Comparison of ENCODE assay signal across 20 cellular contexts in the genomic region with DNA sequence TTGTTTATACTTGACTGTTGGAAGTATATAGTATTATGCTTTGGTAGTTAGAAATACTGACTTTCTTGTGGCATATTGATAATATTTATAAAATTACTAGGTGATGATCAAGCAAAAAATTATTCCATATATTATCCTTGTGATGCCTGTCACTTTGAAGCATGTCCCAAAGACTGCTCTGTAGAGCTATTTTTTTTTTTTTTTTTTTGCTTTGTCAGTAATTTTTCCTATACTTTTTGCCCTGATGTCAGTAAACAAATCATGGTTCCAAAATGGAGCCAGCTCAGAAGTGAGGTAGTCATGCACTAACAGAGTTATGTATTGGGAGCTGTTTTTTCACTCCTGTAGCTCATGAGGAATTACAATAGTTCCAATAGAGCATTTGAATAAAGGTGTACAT. TPM values are rescaled to one million over a fixed set of nuclear protein-coding genes. Genes with fewer than 3 reads are reported as not detected.
DNase-seq lines count a peak whose midpoint lies in the region; ATAC-seq, FAIRE-seq and TF ChIP-seq lines count a peak whose summit lies in the region.
"Had no signal": no experiment of that assay in that cellular context is flagged by ENCODE, and none has a peak within 500 bp of the region (broad histone marks: within the 10 kb centered on the region; RNA-seq: fewer than 3 reads in every experiment).

No MANE protein-coding gene starts in this region.

- TF ChIP-seq EP300 in K562 (IDR thresholded peaks at IDR 0.05; ENCODE audit: low read length) (no peak), HepG2 (IDR thresholded peaks at IDR 0.05; ENCODE audit: low read depth in 2 of 2, low read length in 2 of 2) (no peak), HepG2 (CRISPR knock-in tag; IDR thresholded peaks at IDR 0.05; ENCODE audit: borderline replicate concordance) (no peak)

- H2AFZ ChIP-seq in K562 (ENCODE audit: low read depth, low read length) (no peak overlapping the region), HepG2 (ENCODE audit: low read length) (no peak overlapping the region)
- H2AFZ ChIP-seq: GM23248 had no signal

- H3K4me3 ChIP-seq in Caco-2 (ENCODE audit: low read depth, low read length) = no peak overlapping the region
- no peak overlapping the region for H3K4me3 ChIP-seq in K562
- H3K4me3 ChIP-seq in HepG2 (replicated peaks in 1 of 3; ENCODE audit: insufficient read depth in 1 of 3, low read depth in 2 of 3, low read length in 3 of 3) = peak overlapping the region; percentile 18 to 56 (median 36); a peak in 2 of 6 replicates
- H3K4me3 ChIP-seq: GM23248, HAP-1 had no signal

- H3K36me3 Mint-ChIP-seq in Caco-2 (ENCODE audit: insufficient read depth, unreplicated experiment) = peaks cover 45% of the 10 kb centered on the region
- H3K36me3 Mint-ChIP-seq in nephron progenitor cell (ENCODE audit: low read depth) = peaks cover 51% of the 10 kb centered on the region
- H3K36me3 Mint-ChIP-seq: CD4-positive, CD25-positive, alpha-beta regulatory T cell; CD8-positive, alpha-beta memory T cell had no signal

- H3K4me1 Mint-ChIP-seq in Caco-2 (ENCODE audit: low read depth, unreplicated experiment) = peaks cover 51% of the 10 kb centered on the region
- peaks cover 40% of the 10 kb centered on the region for H3K4me1 Mint-ChIP-seq in nephron progenitor cell
- H3K4me1 Mint-ChIP-seq: CD4-positive, CD25-positive, alpha-beta regulatory T cell; CD8-positive, alpha-beta memory T cell had no signal

- H3K9me3 Mint-ChIP-seq in Caco-2 (ENCODE audit: unreplicated experiment) = no peaks in the 10 kb centered on the region
- peaks cover 3% of the 10 kb centered on the region for H3K9me3 Mint-ChIP-seq in nephron progenitor cell
- H3K9me3 Mint-ChIP-seq: CD8-positive, alpha-beta memory T cell had no signal

- peaks cover 44% of the 10 kb centered on the region for H3K79me2 ChIP-seq in K562 (ENCODE audit: control insufficient read depth, insufficient read depth, low read length)
- peaks cover 94% of the 10 kb centered on the region for H3K79me2 ChIP-seq in HepG2 (ENCODE audit: insufficient read depth, low read length)

- DNase-seq in Caco-2 (no peak), K562 (ENCODE audit: extremely low read depth in 1 of 4, low spot score in 3 of 4) (no peak), HepG2 (ENCODE audit: low spot score) (no peak), nephron progenitor cell (no peak), UCSD-AML1 (lab: John Stamatoyannopoulos, UW; ENCODE audit: unreplicated experiment) (no peak), iPS-NIHi7 (ENCODE audit: extremely low spot score) (no peak), NCI-H2171 treated with DMSO at 0.1 percent for 48 hours (lab: John Stamatoyannopoulos, UW) (no peak)
- DNase-seq: ACHN; BE2C; C1 segment of cervical spinal cord; CD4-positive, CD25-positive, alpha-beta regulatory T cell; CD8-positive, alpha-beta memory T cell; COR-L47; GM23248 had no signal

- H3K9me1 ChIP-seq in K562 (ENCODE audit: control insufficient read depth, insufficient read depth, low read length) = no peaks in the 10 kb centered on the region

- H3K4me1 ChIP-seq in Caco-2 (peaks cover 80% of the 10 kb centered on the region), K562 (replicated peaks in 1 of 2; ENCODE audit: control insufficient read depth in 2 of 2, insufficient read depth in 2 of 2, low read length in 2 of 2) (peaks cover 3 to 9% of the 10 kb centered on the region in 2 experiments; a peak in 3 of 5 replicates), HepG2 (ENCODE audit: insufficient read depth, low read length) (peaks cover 98% of the 10 kb centered on the region)
- H3K4me1 ChIP-seq: BE2C had no signal

- H4K20me1 ChIP-seq in K562 (replicated peaks; ENCODE audit: control insufficient read depth, insufficient read depth, low read length) (no peaks in the 10 kb centered on the region), HepG2 (ENCODE audit: insufficient read depth, low read length) (peaks cover 45% of the 10 kb centered on the region)

- TF ChIP-seq RAD21 in K562 (CRISPR knock-in tag; conservative IDR thresholded peaks at IDR 0.05 in 1 of 2, IDR thresholded peaks at IDR 0.05 in 1 of 2) (no peak), HepG2 (CRISPR knock-in tag; IDR thresholded peaks at IDR 0.05) (no peak)

- ATAC-seq in K562 (no peak), HepG2 (peak; percentile 46)

- no peaks in the 10 kb centered on the region for H3K36me3 ChIP-seq in Caco-2 (ENCODE audit: control insufficient read depth, insufficient read depth, low read length)
- no peaks in the 10 kb centered on the region for H3K36me3 ChIP-seq in K562 (ENCODE audit: control insufficient read depth, insufficient read depth, low read length)
- 0 out of 5 replicates have a peak, but pooled peaks cover 0 to 4% of the 10 kb centered on the region in 2 experiments for H3K36me3 ChIP-seq in HepG2 (replicated peaks in 1 of 2; ENCODE audit: control insufficient read depth in 1 of 2, insufficient read depth in 2 of 2, low read length in 2 of 2)
- H3K36me3 ChIP-seq: BE2C, HAP-1 had no signal

- TF ChIP-seq POLR2A in K562 (conservative IDR thresholded peaks at IDR 0.05) (no peak), HepG2 (IDR thresholded peaks at IDR 0.05; ENCODE audit: insufficient read depth in 1 of 2, low read depth in 2 of 2, low read length in 2 of 2) (no peak)

- H3K27me3 Mint-ChIP-seq in Caco-2 (ENCODE audit: insufficient read depth, unreplicated experiment) (no peaks in the 10 kb centered on the region), nephron progenitor cell (ENCODE audit: low read depth, poor library complexity) (peaks cover 4% of the 10 kb centered on the region)

- no peak overlapping the region for H3K4me2 ChIP-seq in K562 (ENCODE audit: insufficient read depth, low read length)
- peak overlapping the region; percentile 82 for H3K4me2 ChIP-seq in HepG2 (ENCODE audit: low read depth, low read length)

- H3K27ac ChIP-seq in K562 (ENCODE audit: extremely low read depth, low read depth, low read length) (no peak overlapping the region), HepG2 (ENCODE audit: extremely low read length, insufficient read depth, low read length) (peak overlapping the region; percentile 88)
- H3K27ac ChIP-seq: GM23248 had no signal

- no TSS peak for BruUV-seq in Caco-2 (replicated peaks; lab: Mats Ljungman, UMichigan)
- no TSS peak for BruUV-seq in K562 (replicated peaks; lab: Mats Ljungman, UMichigan)
- BruUV-seq in HepG2 (replicated peaks; lab: Mats Ljungman, UMichigan) = no TSS peak

- in situ Hi-C loops in K562 (cut with MboI) = no loop called here
- in situ Hi-C loops in HepG2 (cut with HindIII; ENCODE audit: extremely low pct_ligation_motif_present, low pct_unique_long_range_greater_than_20kb) = no loop called here

- no peak for TF ChIP-seq CTCF in Caco-2 (IDR thresholded peaks at IDR 0.05; ENCODE audit: insufficient read depth in 1 of 2, low read depth in 1 of 2, low read length in 1 of 2, severe bottlenecking in 1 of 2, unreplicated experiment in 1 of 2)
- no peak for TF ChIP-seq CTCF in K562 (IDR thresholded peaks at IDR 0.05 in 2 of 3, conservative IDR thresholded peaks at IDR 0.05 in 1 of 3; ENCODE audit: insufficient read depth in 2 of 3, low read depth in 1 of 3, low read length in 3 of 3)
- no peak for TF ChIP-seq CTCF in HepG2 (CRISPR knock-in tag; IDR thresholded peaks at IDR 0.05)
- no peak for TF ChIP-seq CTCF in nephron progenitor cell (IDR thresholded peaks at IDR 0.05)

- H3K27me3 ChIP-seq in Caco-2 (replicated peaks; ENCODE audit: control insufficient read depth, insufficient read depth, low read length) (no peaks in the 10 kb centered on the region), K562 (ENCODE audit: control insufficient read depth in 2 of 2, insufficient read depth in 2 of 2, low read length in 2 of 2) (no peaks in the 10 kb centered on the region), HepG2 (ENCODE audit: control insufficient read depth in 1 of 2, insufficient read depth in 2 of 2, low read length in 2 of 2) (no peaks in the 10 kb centered on the region)
- H3K27me3 ChIP-seq: BE2C had no signal

- FAIRE-seq in K562 (lab: Jason Lieb, UNC) (no peak), HepG2 (lab: Jason Lieb, UNC) (no peak)
- FAIRE-seq: D721Med, G401.6, GM12891, GM19239, HTR-8/SVneo had no signal

- H3K9me3 ChIP-seq in Caco-2 (no peaks in the 10 kb centered on the region), K562 (replicated peaks; ENCODE audit: control insufficient read depth, insufficient read depth, low read depth, low read length) (no peaks in the 10 kb centered on the region), HepG2 (ENCODE audit: low read length) (no peaks in the 10 kb centered on the region)
- H3K9me3 ChIP-seq: BE2C, HAP-1 had no signal

- H3K9ac ChIP-seq in K562 (ENCODE audit: insufficient read depth in 1 of 2, low read depth in 2 of 2, low read length in 2 of 2) = no peak overlapping the region
- peak overlapping the region; percentile 64; the same call in 1 of the 2 replicates for H3K9ac ChIP-seq in HepG2 (ENCODE audit: insufficient read depth, low read depth, low read length)
- H3K9ac ChIP-seq: GM23248 had no signal

- POLR2A ChIA-PET in Caco-2 (lab: Charles Lee) (interaction anchor here (0.7 kb wide), 1 partner anchor 12 kb away, joined by 4 read pairs; a partner anchor contains a TSS), K562 (lab: Yijun Ruan, JAX) (interaction anchor here (0.8 to 1.9 kb wide), 2 partner anchors 10 to 12 kb away, joined by 3 to 6 read pairs; no protein-coding TSS in a partner anchor), HepG2 (lab: Yijun Ruan, JAX) (interaction anchor here (0.7 to 3.4 kb wide), 7 partner anchors 9 to 334 kb away, joined by 3 to 23 read pairs (median 5); a partner anchor contains a TSS)

- H3K4me3 Mint-ChIP-seq in Caco-2 (ENCODE audit: unreplicated experiment) = peak overlapping the region; percentile 68
- H3K4me3 Mint-ChIP-seq in nephron progenitor cell = no peak overlapping the region
- H3K4me3 Mint-ChIP-seq: CD4-positive, CD25-positive, alpha-beta regulatory T cell; CD8-positive, alpha-beta memory T cell had no signal

- CTCF ChIA-PET in Caco-2 (lab: Charles Lee) = interaction anchor here (1.0 to 1.1 kb wide), 3 partner anchors 13 to 37 kb away, joined by 3 to 5 read pairs (median 4); no protein-coding TSS in a partner anchor
- CTCF ChIA-PET in K562 (lab: Yijun Ruan, JAX; ENCODE audit: low intra/inter-chr PET ratio) = no interaction called here
- CTCF ChIA-PET in HepG2 (lab: Yijun Ruan, JAX; ENCODE audit: low intra/inter-chr PET ratio, low total read pairs) = no interaction called here

- intact Hi-C loops in Caco-2 (cut with micrococcal nuclease; ENCODE audit: unreplicated experiment) (loop anchor here (2.0 kb wide), 1 partner anchor 45 kb away; no protein-coding TSS in a partner anchor), K562 (cut with micrococcal nuclease) (no loop called here), HepG2 (cut with micrococcal nuclease; ENCODE audit: unreplicated experiment) (loop anchor here (5.0 kb wide), 2 partner anchors 38 to 42 kb away; no protein-coding TSS in a partner anchor)

- H3K27ac Mint-ChIP-seq in Caco-2 (ENCODE audit: unreplicated experiment) = peak overlapping the region; percentile 81
- peak overlapping the region; percentile 73 for H3K27ac Mint-ChIP-seq in nephron progenitor cell
- H3K27ac Mint-ChIP-seq: CD4-positive, CD25-positive, alpha-beta regulatory T cell; CD8-positive, alpha-beta memory T cell had no signal

RNA-seq across cellular contexts. Expression of a gene that starts 11.2 kb away (rescaled TPM):
- total RNA-seq in Caco-2 (2022) (120 and 126 TPM in 2 replicates), K562 (2014; rRNA removed) (19.3 and 21.1 TPM in 2 replicates), K562 (2014; rRNA removed; fragmentation: Illumina TruSeq; extraction: Trizol) (21.6 and 25.9 TPM in 2 replicates), K562 (2015; rRNA removed; fragmentation: Illumina TruSeq; extraction: Trizol) (23.8 and 25.5 TPM in 2 replicates), K562 (2021) (36.8 and 39.4 TPM in 2 replicates), HepG2 (2016; rRNA removed; fragmentation: Illumina TruSeq; extraction: Trizol) (40.0 and 44.6 TPM in 2 replicates)
- total RNA-seq in K562 (2011; cell fraction: chromatin; rRNA removed; ENCODE audit: low replicate concordance) = 4.6 and 29.4 TPM in 2 replicates
- 2.0 and 3.8 TPM in 2 replicates for total RNA-seq in K562 (2011; cell fraction: nucleolus; rRNA removed)
- total RNA-seq in K562 (2011; cell fraction: nucleoplasm; rRNA removed) = 9.3 and 9.9 TPM in 2 replicates
- polyA plus RNA-seq in K562 (2011; rRNA removed) (3.7 and 11.8 TPM in 2 replicates), K562 (2014; fragmentation: Illumina TruSeq; extraction: Trizol) (18.9 and 19.6 TPM in 2 replicates), K562 (2014; fragmentation: Nextera tagmentation; extraction: Ambion mirVana) (1 to 10 TPM; 3.9 to 5.6 TPM), K562 (2014; rRNA removed) (13.1 and 13.6 TPM in 2 replicates), HepG2 (2011; rRNA removed) (39.9 and 50.1 TPM in 2 replicates)
- polyA plus RNA-seq in K562 (2011; cell fraction: cytosol; rRNA removed) = 1.2 and 6.5 TPM in 2 replicates
- 5.6 and 25.8 TPM in 2 replicates for polyA plus RNA-seq in K562 (2011; cell fraction: nucleus; rRNA removed)
- polyA plus RNA-seq in K562 (2012) = 11.4 and 14.0 TPM in 2 replicates
- 5.0 and 26.1 TPM in 2 replicates for polyA minus RNA-seq in K562 (2011; rRNA and poly(A)+ RNA removed)
- polyA minus RNA-seq in K562 (2011; cell fraction: cytosol; rRNA and poly(A)+ RNA removed) = 2.3 and 15.6 TPM in 2 replicates
- polyA minus RNA-seq in K562 (2011; cell fraction: nucleus; rRNA and poly(A)+ RNA removed) = 5.1 and 31.1 TPM in 2 replicates
- 9.4 and 9.9 TPM in 2 replicates for total RNA-seq in HepG2 (2016; cell fraction: cytosol; rRNA removed; fragmentation: Illumina TruSeq; extraction: Trizol; ENCODE audit: low read depth)
- total RNA-seq in HepG2 (2016; cell fraction: insoluble cytoplasmic fraction; rRNA removed; fragmentation: Illumina TruSeq; extraction: Trizol) = 39.3 and 44.7 TPM in 2 replicates
- 20.4 and 25.6 TPM in 2 replicates for total RNA-seq in HepG2 (2016; cell fraction: membrane; rRNA removed; fragmentation: Illumina TruSeq; extraction: Trizol)
- 53.6 and 60.5 TPM in 2 replicates for total RNA-seq in HepG2 (2016; cell fraction: nucleus; rRNA removed; fragmentation: Illumina TruSeq; extraction: Trizol)
- polyA plus RNA-seq in HepG2 (2011; cell fraction: cytosol; rRNA removed) = 28.1 and 30.9 TPM in 2 replicates
- 89.9 and 101 TPM in 2 replicates for polyA plus RNA-seq in HepG2 (2011; cell fraction: nucleus; rRNA removed)
- 43.9 and 54.9 TPM in 2 replicates for polyA plus RNA-seq in HepG2 (2012)
- polyA plus RNA-seq in HepG2 (2016; cell fraction: cytosol; fragmentation: Illumina TruSeq; extraction: Trizol; ENCODE audit: low read depth) = 0.82 and 1.0 TPM in 2 replicates
- 26.2 and 27.1 TPM in 2 replicates for polyA plus RNA-seq in HepG2 (2016; cell fraction: insoluble cytoplasmic fraction; fragmentation: Illumina TruSeq; extraction: Trizol; ENCODE audit: low read depth)
- polyA plus RNA-seq in HepG2 (2016; cell fraction: membrane; fragmentation: Illumina TruSeq; extraction: Trizol; ENCODE audit: low read depth) = 5.2 and 6.2 TPM in 2 replicates
- polyA plus RNA-seq in HepG2 (2016; cell fraction: nucleus; fragmentation: Illumina TruSeq; extraction: Trizol; ENCODE audit: insufficient read depth, low read depth) = 41.4 and 50.5 TPM in 2 replicates
- polyA minus RNA-seq in HepG2 (2011; rRNA and poly(A)+ RNA removed; ENCODE audit: low replicate concordance) = 11.7 and 43.0 TPM in 2 replicates
- 33.9 and 36.8 TPM in 2 replicates for polyA minus RNA-seq in HepG2 (2011; cell fraction: cytosol; rRNA and poly(A)+ RNA removed)
- polyA minus RNA-seq in HepG2 (2011; cell fraction: nucleus; rRNA and poly(A)+ RNA removed) = 200 and 232 TPM in 2 replicates

Comparison
In these comparisons a context has a peak if more than half of its experiments do, and no peak if none do; other contexts are left out.
1. H3K4me3 ChIP-seq: peak in HepG2 (3 of 3); none in Caco-2 (single experiment) and K562 (single experiment).